Comparison of ENCODE assay signal across 31 cellular contexts in genomic region chr6:43280234-43280633, GRCh38. TPM values are rescaled to one million over a fixed set of nuclear protein-coding genes. Genes with fewer than 3 reads are reported as not detected.
"Had no signal": no experiment of that assay in that cellular context is flagged by ENCODE, and none has a peak within 500 bp of the region (broad histone marks: within the 10 kb centered on the region; RNA-seq: fewer than 3 reads in every experiment).

No MANE protein-coding gene starts in this region.

- H3K36me3 Mint-ChIP-seq: mesothelial cell of epicardium had no signal

- H3K27ac Mint-ChIP-seq: dendritic cell treated with granulocyte-macrophage colony-stimulating factor and Interleukin-4, amounts not matched to agents 40 ng/mL and 50 ng/mL, for 4 days; effector memory CD8-positive, alpha-beta T cell; endodermal cell; mesothelial cell of epicardium had no signal

- H3K4me3 Mint-ChIP-seq: dendritic cell treated with granulocyte-macrophage colony-stimulating factor and Interleukin-4, amounts not matched to agents 40 ng/mL and 50 ng/mL, for 4 days; effector memory CD8-positive, alpha-beta T cell; endodermal cell; mesothelial cell of epicardium had no signal

- H3K9me3 ChIP-seq: colonic mucosa, esophagus squamous epithelium, gastrocnemius medialis, heart right ventricle, left lung, lower lobe of right lung, mucosa of descending colon had no signal

- H3K27ac ChIP-seq: colonic mucosa, epithelial cell of prostate, esophagus squamous epithelium, gastrocnemius medialis, heart right ventricle, left lung, lower lobe of right lung had no signal

- DNase-seq: colonic mucosa; cortex of kidney; effector CD8-positive, alpha-beta T cell; effector memory CD8-positive, alpha-beta T cell; endodermal cell; erythroblast; esophagus squamous epithelium; foreskin fibroblast; foreskin melanocyte; gastrocnemius medialis; glutamatergic neuron; head of caudate nucleus; heart right ventricle; hippocampal formation; left cardiac atrium; left lung; left ventricle myocardium superior; lower lobe of right lung; mesenchymal stem cell had no signal

- H3K27me3 ChIP-seq: colonic mucosa had no signal

- H3K9me3 Mint-ChIP-seq: dendritic cell treated with granulocyte-macrophage colony-stimulating factor and Interleukin-4, amounts not matched to agents 40 ng/mL and 50 ng/mL, for 4 days; effector memory CD8-positive, alpha-beta T cell; endodermal cell; mesothelial cell of epicardium had no signal

- H3K36me3 ChIP-seq: colonic mucosa, esophagus squamous epithelium, gastrocnemius medialis, heart right ventricle, left lung, lower lobe of right lung had no signal

- H3K4me3 ChIP-seq: colonic mucosa, esophagus squamous epithelium, gastrocnemius medialis, heart right ventricle, left lung, lower lobe of right lung, mucosa of descending colon had no signal

- ATAC-seq: effector memory CD8-positive, alpha-beta T cell; esophagus mucosa; gastrocnemius medialis; heart right ventricle; left cardiac atrium; left lung; left ventricle myocardium superior; lower lobe of right lung; mucosa of descending colon had no signal

RNA-seq across cellular contexts. Expression of gene SLC22A7, which starts 17.8 kb away (rescaled TPM):
- total RNA-seq: colonic mucosa, dermis microvascular lymphatic vessel endothelial cell, endodermal cell, esophagus mucosa, esophagus squamous epithelium, glomerular endothelial cell, kidney epithelial cell, left cardiac atrium, left lung, left ventricle myocardium superior, lower leg skin, lower lobe of right lung, lung microvascular endothelial cell, mesenteric fat pad, mesothelial cell of epicardium had no signal
- polyA plus RNA-seq: keratinocyte had no signal

RNA-seq across cellular contexts. Expression of gene CRIP3, which starts 28.4 kb away (rescaled TPM):
- total RNA-seq: dermis microvascular lymphatic vessel endothelial cell, glomerular endothelial cell, lung microvascular endothelial cell had no signal

RNA-seq across cellular contexts. Expression of gene TTBK1, which starts 37.0 kb away (rescaled TPM):
- total RNA-seq: dermis microvascular lymphatic vessel endothelial cell, esophagus mucosa had no signal
- polyA plus RNA-seq: keratinocyte had no signal
